In genomic region chr9:69141851-69142250, GRCh38 we compare ENCODE assay signal across 1 cellular context.
TF ChIP-seq lines count a peak whose summit lies in the region.

No MANE protein-coding gene starts in this region.

TF ChIP-seq in endothelial cell of umbilical vein, 7 proteins besides CTCF, POLR2A, EP300 and RAD21:
- no peak for TF ChIP-seq MYC (IDR thresholded peaks at IDR 0.05; ENCODE audit: low read depth, low read length)
- TF ChIP-seq POLR2AphosphoS5 (IDR thresholded peaks at IDR 0.05; ENCODE audit: insufficient read depth, low read depth, low read length) = no peak
- no peak for TF ChIP-seq FOS (IDR thresholded peaks at IDR 0.05; ENCODE audit: borderline replicate concordance, insufficient read depth, low read length)
- TF ChIP-seq, protein P1, sequence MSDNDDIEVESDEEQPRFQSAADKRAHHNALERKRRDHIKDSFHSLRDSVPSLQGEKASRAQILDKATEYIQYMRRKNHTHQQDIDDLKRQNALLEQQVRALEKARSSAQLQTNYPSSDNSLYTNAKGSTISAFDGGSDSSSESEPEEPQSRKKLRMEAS (IDR thresholded peaks at IDR 0.05; ENCODE audit: insufficient read depth, insufficient read length) = no peak
- no peak for TF ChIP-seq EZH2 (IDR thresholded peaks at IDR 0.05; ENCODE audit: borderline replicate concordance, low read depth, low read length, severe bottlenecking)
- no peak for TF ChIP-seq JUN (IDR thresholded peaks at IDR 0.05; ENCODE audit: borderline replicate concordance, insufficient read depth, insufficient read length, low read depth)
- TF ChIP-seq GATA2 (IDR thresholded peaks at IDR 0.05; ENCODE audit: insufficient read depth, insufficient read length, low read depth, low read length) = no peak
